In the genomic region with DNA sequence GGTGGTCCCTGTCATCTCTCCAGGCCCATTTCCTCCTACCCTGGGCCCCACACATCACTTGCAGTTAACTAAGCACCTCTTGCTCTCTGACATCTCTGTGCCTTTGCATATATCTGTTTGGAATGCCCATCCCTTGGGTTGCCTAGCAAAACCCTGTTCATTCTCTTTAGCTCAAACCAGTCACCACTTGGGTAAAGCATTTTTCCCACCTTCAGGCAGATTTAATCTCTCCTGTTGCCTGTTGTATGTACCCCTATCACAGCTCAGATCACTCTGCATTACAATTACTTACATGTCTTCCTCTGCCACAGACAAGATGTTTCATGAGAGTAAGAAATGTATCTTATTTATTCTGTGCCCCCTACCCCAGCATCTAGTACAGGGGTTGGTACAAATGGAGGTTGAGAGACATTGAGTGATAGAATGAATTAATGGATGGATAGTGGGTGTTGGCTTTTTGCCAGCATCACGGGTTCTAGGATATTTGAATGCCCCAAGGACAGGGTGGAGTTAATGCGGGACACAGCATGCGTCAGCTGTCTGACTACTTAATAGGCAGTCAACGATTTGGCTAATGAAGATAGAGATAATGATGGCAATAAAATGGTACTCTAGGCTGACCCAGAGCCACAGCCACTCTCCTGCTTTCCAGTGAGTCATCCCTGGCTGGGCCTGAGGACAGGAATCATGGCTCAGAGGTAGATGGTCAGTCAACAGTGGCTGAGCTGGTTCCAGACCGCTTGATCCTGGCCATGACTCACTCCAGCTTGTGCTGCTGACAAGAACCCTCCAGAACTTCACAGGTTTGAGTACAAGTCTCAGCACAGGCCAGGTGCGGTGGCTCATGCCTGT, we compare ENCODE assay signal across 12 cellular contexts. TPM values are rescaled to one million over a fixed set of nuclear protein-coding genes. Genes with fewer than 3 reads are reported as not detected.
A peak's percentile ranks its signal among the peaks of the same experiment; 100 is the strongest.
DNase-seq lines count a peak whose midpoint lies in the region; ATAC-seq and TF ChIP-seq lines count a peak whose summit lies in the region.
"Had no signal": no experiment of that assay in that cellular context is flagged by ENCODE, and none has a peak within 500 bp of the region (broad histone marks: within the 10 kb centered on the region; RNA-seq: fewer than 3 reads in every experiment).

No MANE protein-coding gene starts in this region.

- DNase-seq in BJ (ENCODE audit: low read depth) (peak; percentile 73), NCI-H146 treated with DMSO at 0.1 percent for 48 hours (lab: John Stamatoyannopoulos, UW; ENCODE audit: unreplicated experiment) (peak; percentile 58), dermis blood vessel endothelial cell (peak; percentile 69), lung (ENCODE audit: low spot score) (peak; percentile 64), erythroblast (lab: John Stamatoyannopoulos, UW) (no peak), SHP77 (lab: John Stamatoyannopoulos, UW) (no peak)
- DNase-seq in activated T-helper 2 cell treated with anti-CD3 and anti-CD28 coated beads, Interferon-gamma antibody, Interleukin-2, Interleukin-4, amounts not matched to agents 10 μg/mL and 5 μg/mL and 100 μg/mL, durations not matched to agents 14 hours and 24 hours and 36 hours (ENCODE audit: low spot score) = no peak
- DNase-seq: CD4-positive, alpha-beta memory T cell; NCI-H1436 treated with DMSO at 0.1 percent for 48 hours; T-cell had no signal

- H3K27ac ChIP-seq in lung (ENCODE audit: low read depth in 1 of 2, low read length in 1 of 2) = no peak overlapping the region

- H3K27me3 ChIP-seq in BJ (ENCODE audit: control insufficient read depth, insufficient read depth, low read length) = no peaks in the 10 kb centered on the region
- H3K27me3 ChIP-seq in lung (ENCODE audit: control insufficient read depth, insufficient read depth) = no peaks in the 10 kb centered on the region

- POLR2A ChIA-PET in BJ (lab: Charles Lee) = no interaction called here

- no peaks in the 10 kb centered on the region for H3K4me1 Mint-ChIP-seq in activated T-helper 2 cell treated with anti-CD3 and anti-CD28 coated beads, Interferon-gamma antibody, Interleukin-2, Interleukin-4, amounts not matched to agents 10 μg/mL and 5 μg/mL and 100 μg/mL, durations not matched to agents 14 hours and 24 hours and 36 hours (ENCODE audit: low read depth)

- H3K4me3 ChIP-seq in BJ (ENCODE audit: low read depth, low read length) (no peak overlapping the region), lung (no peak overlapping the region)

- TF ChIP-seq CTCF in BJ (IDR thresholded peaks at IDR 0.05; ENCODE audit: insufficient read depth, low read depth, low read length) (no peak), lung (IDR thresholded peaks at IDR 0.05; ENCODE audit: control extremely low read depth, extremely low read depth) (no peak)

- peaks cover 0 to 3% of the 10 kb centered on the region in 2 donors for H3K4me1 ChIP-seq in lung (ENCODE audit: control insufficient read depth in 2 of 2, insufficient read depth in 2 of 2, low read length in 2 of 2)

- H3K36me3 Mint-ChIP-seq in activated T-helper 2 cell treated with anti-CD3 and anti-CD28 coated beads, Interferon-gamma antibody, Interleukin-2, Interleukin-4, amounts not matched to agents 10 μg/mL and 5 μg/mL and 100 μg/mL, durations not matched to agents 14 hours and 24 hours and 36 hours (ENCODE audit: low read depth) = no peaks in the 10 kb centered on the region
- H3K36me3 Mint-ChIP-seq: CD4-positive, alpha-beta memory T cell; natural killer cell treated with Interleukin-12 subunit alpha and Interleukin-12 subunit beta and Interleukin-15 and Interleukin-18, amount 100 ng/mL, for 72 hours; T-cell had no signal

- H3K36me3 ChIP-seq in BJ (ENCODE audit: control insufficient read depth, insufficient read depth, low read length) (no peaks in the 10 kb centered on the region), lung (ENCODE audit: control insufficient read depth in 2 of 2, insufficient read depth in 2 of 2, low read length in 2 of 2) (no peaks in the 10 kb centered on the region)

- no peak overlapping the region for H3K27ac Mint-ChIP-seq in activated T-helper 2 cell treated with anti-CD3 and anti-CD28 coated beads, Interferon-gamma antibody, Interleukin-2, Interleukin-4, amounts not matched to agents 10 μg/mL and 5 μg/mL and 100 μg/mL, durations not matched to agents 14 hours and 24 hours and 36 hours
- H3K27ac Mint-ChIP-seq: CD4-positive, alpha-beta memory T cell; natural killer cell treated with Interleukin-12 subunit alpha and Interleukin-12 subunit beta and Interleukin-15 and Interleukin-18, amount 100 ng/mL, for 72 hours; T-cell had no signal

- intact Hi-C loops in activated T-helper 2 cell treated with anti-CD3 and anti-CD28 coated beads, Interferon-gamma antibody, Interleukin-2, Interleukin-4, amounts not matched to agents 10 μg/mL and 5 μg/mL and 100 μg/mL, durations not matched to agents 14 hours and 24 hours and 36 hours (cut with micrococcal nuclease) = no loop called here

- whole genome bisulfite sequencing in lung, 2 donors = 58 to 77% methylated on average over 6 of the region's 6 CpGs

- CTCF ChIA-PET in BJ (lab: Yijun Ruan, JAX) = no interaction called here

- H3K27me3 Mint-ChIP-seq in activated T-helper 2 cell treated with anti-CD3 and anti-CD28 coated beads, Interferon-gamma antibody, Interleukin-2, Interleukin-4, amounts not matched to agents 10 μg/mL and 5 μg/mL and 100 μg/mL, durations not matched to agents 14 hours and 24 hours and 36 hours (ENCODE audit: low read depth) = peaks cover 3% of the 10 kb centered on the region
- H3K27me3 Mint-ChIP-seq: natural killer cell treated with Interleukin-12 subunit alpha and Interleukin-12 subunit beta and Interleukin-15 and Interleukin-18, amount 100 ng/mL, for 72 hours had no signal

- H3K4me3 Mint-ChIP-seq in activated T-helper 2 cell treated with anti-CD3 and anti-CD28 coated beads, Interferon-gamma antibody, Interleukin-2, Interleukin-4, amounts not matched to agents 10 μg/mL and 5 μg/mL and 100 μg/mL, durations not matched to agents 14 hours and 24 hours and 36 hours (ENCODE audit: low read depth) = no peak overlapping the region
- H3K4me3 Mint-ChIP-seq: CD4-positive, alpha-beta memory T cell; natural killer cell treated with Interleukin-12 subunit alpha and Interleukin-12 subunit beta and Interleukin-15 and Interleukin-18, amount 100 ng/mL, for 72 hours; T-cell had no signal

- H3K9me3 ChIP-seq in lung (ENCODE audit: control insufficient read depth in 2 of 2, insufficient read depth in 1 of 2, low read length in 1 of 2) = no peaks in the 10 kb centered on the region

- TF ChIP-seq POLR2A in erythroblast (IDR thresholded peaks at IDR 0.05; ENCODE audit: low read length) = no peak

- peak; percentile 84 for ATAC-seq in lung (ENCODE audit: insufficient read depth, low FRiP score)
- ATAC-seq in GM19324 (IDR thresholded peaks at IDR 0.05; ENCODE audit: low FRiP score, unreplicated experiment) = no peak
- ATAC-seq: natural killer cell treated with Interleukin-12 subunit alpha and Interleukin-12 subunit beta and Interleukin-15 and Interleukin-18, amount 100 ng/mL, for 72 hours; T-cell had no signal

- H3K9me3 Mint-ChIP-seq in activated T-helper 2 cell treated with anti-CD3 and anti-CD28 coated beads, Interferon-gamma antibody, Interleukin-2, Interleukin-4, amounts not matched to agents 10 μg/mL and 5 μg/mL and 100 μg/mL, durations not matched to agents 14 hours and 24 hours and 36 hours = no peaks in the 10 kb centered on the region
- H3K9me3 Mint-ChIP-seq: CD4-positive, alpha-beta memory T cell; natural killer cell treated with Interleukin-12 subunit alpha and Interleukin-12 subunit beta and Interleukin-15 and Interleukin-18, amount 100 ng/mL, for 72 hours; T-cell had no signal

RNA-seq across cellular contexts. Expression of a gene that starts 6.5 kb away (rescaled TPM):
- polyA plus RNA-seq in BJ (2011; rRNA removed) (not detected in 2 replicates), lung (1 to 10 TPM; 1.6 to 6.0 TPM)
- not detected in 2 replicates for polyA minus RNA-seq in BJ (2011; rRNA and poly(A)+ RNA removed)
- total RNA-seq in dermis blood vessel endothelial cell (not detected in 2 replicates), lung (1 to 10 TPM; 2.1 to 2.3 TPM)
- not detected in 2 replicates for total RNA-seq in activated T-helper 2 cell treated with anti-CD3 and anti-CD28 coated beads, Interferon-gamma antibody, Interleukin-2, Interleukin-4, amounts not matched to agents 10 μg/mL and 5 μg/mL and 100 μg/mL, durations not matched to agents 14 hours and 24 hours and 36 hours
- total RNA-seq: CD4-positive, alpha-beta memory T cell; natural killer cell treated with Interleukin-12 subunit alpha and Interleukin-12 subunit beta and Interleukin-15 and Interleukin-18, amount 100 ng/mL, for 72 hours; T-cell had no signal
- polyA plus RNA-seq: CD4-positive, alpha-beta memory T cell had no signal

RNA-seq across cellular contexts. Expression of a gene that starts 7.0 kb away (rescaled TPM):
- polyA plus RNA-seq in BJ (2011; rRNA removed) (5.7 and 12.2 TPM in 2 replicates), lung (10 to 100 TPM; 11.5 to 17.5 TPM)
- polyA minus RNA-seq in BJ (2011; rRNA and poly(A)+ RNA removed) = 5.9 and 6.8 TPM in 2 replicates
- total RNA-seq in dermis blood vessel endothelial cell (10.7 and 11.2 TPM in 2 replicates), lung (10 to 100 TPM; 10.4 to 16.7 TPM)
- 12.7 and 14.9 TPM in 2 replicates for total RNA-seq in activated T-helper 2 cell treated with anti-CD3 and anti-CD28 coated beads, Interferon-gamma antibody, Interleukin-2, Interleukin-4, amounts not matched to agents 10 μg/mL and 5 μg/mL and 100 μg/mL, durations not matched to agents 14 hours and 24 hours and 36 hours

RNA-seq across cellular contexts. Expression of a gene that starts 14.2 kb away (rescaled TPM):
- polyA plus RNA-seq in BJ (2011; rRNA removed) (40.7 and 43.7 TPM in 2 replicates), lung (10 to 100 TPM; 60.1 to 77.8 TPM)
- 16.2 and 19.3 TPM in 2 replicates for polyA minus RNA-seq in BJ (2011; rRNA and poly(A)+ RNA removed)
- total RNA-seq in dermis blood vessel endothelial cell (20.4 and 33.3 TPM in 2 replicates), lung (10 to 100 TPM; 39.3 to 68.7 TPM)
- total RNA-seq in activated T-helper 2 cell treated with anti-CD3 and anti-CD28 coated beads, Interferon-gamma antibody, Interleukin-2, Interleukin-4, amounts not matched to agents 10 μg/mL and 5 μg/mL and 100 μg/mL, durations not matched to agents 14 hours and 24 hours and 36 hours = 133 and 134 TPM in 2 replicates

RNA-seq across cellular contexts. Expression of a gene that starts 17.2 kb away (rescaled TPM):
- polyA plus RNA-seq in BJ (2011; rRNA removed) (35.3 and 44.9 TPM in 2 replicates), lung (10 to 100 TPM; 15.3 to 17.6 TPM)
- polyA minus RNA-seq in BJ (2011; rRNA and poly(A)+ RNA removed) = 24.8 and 40.2 TPM in 2 replicates
- total RNA-seq in dermis blood vessel endothelial cell (9.4 and 10.7 TPM in 2 replicates), lung (10 to 100 TPM; 13.7 to 25.6 TPM)
- total RNA-seq in activated T-helper 2 cell treated with anti-CD3 and anti-CD28 coated beads, Interferon-gamma antibody, Interleukin-2, Interleukin-4, amounts not matched to agents 10 μg/mL and 5 μg/mL and 100 μg/mL, durations not matched to agents 14 hours and 24 hours and 36 hours = 36.0 and 43.1 TPM in 2 replicates

RNA-seq across cellular contexts. Expression of a gene that starts 44.3 kb away (rescaled TPM):
- 0.20 TPM in 1 of 2 replicates, not detected in the other for polyA plus RNA-seq in BJ (2011; rRNA removed)
- polyA minus RNA-seq in BJ (2011; rRNA and poly(A)+ RNA removed) = not detected in 2 replicates
- 0.51 and 0.70 TPM in 2 replicates for total RNA-seq in dermis blood vessel endothelial cell
- 100 to 1,000 TPM in 1 of 2 donors, 1 to 10 TPM in 1; 1.4 to 118 TPM for total RNA-seq in lung
- 100 to 1,000 TPM in 1 of 2 donors, 10 to 100 TPM in 1; 99.4 to 178 TPM for polyA plus RNA-seq in lung
- 0.32 and 0.62 TPM in 2 replicates for total RNA-seq in activated T-helper 2 cell treated with anti-CD3 and anti-CD28 coated beads, Interferon-gamma antibody, Interleukin-2, Interleukin-4, amounts not matched to agents 10 μg/mL and 5 μg/mL and 100 μg/mL, durations not matched to agents 14 hours and 24 hours and 36 hours
- polyA plus RNA-seq: CD4-positive, alpha-beta memory T cell had no signal

Comparison
In these comparisons a context has a peak if more than half of its experiments do, and no peak if none do; other contexts are left out.
1. DNase-seq: peak in BJ (single experiment), NCI-H146 treated with DMSO at 0.1 percent for 48 hours (single experiment), dermis blood vessel endothelial cell (single experiment) and lung (single experiment); none in erythroblast (0 of 2), activated T-helper 2 cell treated with anti-CD3 and anti-CD28 coated beads, Interferon-gamma antibody, Interleukin-2, Interleukin-4, amounts not matched to agents 10 μg/mL and 5 μg/mL and 100 μg/mL, durations not matched to agents 14 hours and 24 hours and 36 hours (single experiment) and SHP77 (0 of 2).